Comparison of ENCODE assay signal across 21 cellular contexts in the genomic region with DNA sequence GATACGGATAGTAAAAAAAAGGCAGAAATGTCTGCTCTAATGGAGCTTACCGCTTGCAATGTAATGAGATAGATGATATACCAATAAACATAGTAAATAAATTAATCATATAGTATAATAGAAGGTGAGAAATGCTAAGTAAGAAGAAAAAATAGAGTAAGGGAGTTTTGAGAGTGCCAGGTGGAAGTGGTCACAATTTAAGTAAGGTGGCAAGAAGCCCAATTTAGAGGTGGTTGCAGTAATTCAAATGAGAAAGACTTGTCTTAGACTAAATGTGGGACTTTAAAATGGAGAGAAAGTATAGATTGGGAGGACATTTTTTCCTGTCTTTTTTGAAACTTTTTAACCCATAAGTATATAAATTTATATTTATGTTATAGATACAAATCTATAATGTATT.
"Had no signal": no experiment of that assay in that cellular context is flagged by ENCODE, and none has a peak within 500 bp of the region (broad histone marks: within the 10 kb centered on the region; RNA-seq: fewer than 3 reads in every experiment).

No MANE protein-coding gene starts in this region.

- H3K27ac ChIP-seq: PC-9, Peyer's patch, SJCRH30, SK-N-MC had no signal

- H3K4me1 ChIP-seq: Peyer's patch, SJCRH30 had no signal

- H3K9me3 ChIP-seq: Peyer's patch, SJCRH30 had no signal

- H3K4me3 ChIP-seq: PC-9, Peyer's patch, SJCRH30, SK-N-MC had no signal

- H3K36me3 ChIP-seq: Peyer's patch, SJCRH30 had no signal

- ATAC-seq: Right ventricle myocardium inferior had no signal

- H3K4me2 ChIP-seq: PC-9 had no signal

- H3K27me3 ChIP-seq: Peyer's patch, SJCRH30 had no signal

- DNase-seq: Kasumi-1, KG1, MV-4-11, NCI-H1048, NCI-H1105, NCI-H1417 treated with DMSO at 0.1 percent for 48 hours, NCI-H146, NCI-H1694 treated with DMSO at 0.1 percent for 48 hours, NCI-H1930, NCI-H2081, NCI-H2107, NCI-H2227 treated with DMSO at 0.1 percent for 48 hours, NCI-H524, NCI-H526 treated with DMSO at 0.1 percent for 48 hours, NCI-H748 treated with DMSO at 0.1 percent for 48 hours, PC-9, Peyer's patch, SHP77 treated with DMSO at 0.1 percent for 48 hours, SJCRH30 had no signal

- H2AFZ ChIP-seq: PC-9 had no signal
